8 cellular contexts compared by ENCODE assay signal in genomic region chr12:107091989-107092641, GRCh38. TPM values are rescaled to one million over a fixed set of nuclear protein-coding genes. Genes with fewer than 3 reads are reported as not detected.
DNase-seq lines count a peak whose midpoint lies in the region; ATAC-seq and TF ChIP-seq lines count a peak whose summit lies in the region.

No MANE protein-coding gene starts in this region.

- no peak for ATAC-seq in GM21526 (IDR thresholded peaks at IDR 0.05; ENCODE audit: low FRiP score, unreplicated experiment)

- in situ Hi-C loops in T47D (cut with HindIII; ENCODE audit: low pct_unique_long_range_greater_than_20kb, low sequenced_read_pairs) = no loop called here

- H3K9ac ChIP-seq in Karpas-422 (ENCODE audit: low read length) (no peak overlapping the region), iPS-18a (ENCODE audit: low read length) (peak overlapping the region; percentile 85)

- H2AFZ ChIP-seq in Karpas-422 (ENCODE audit: low read length) (no peak overlapping the region), OCI-LY7 (ENCODE audit: low read length) (no peak overlapping the region)

- TF ChIP-seq CTCF in OCI-LY7 (conservative IDR thresholded peaks at IDR 0.05; ENCODE audit: low read length) = peak; percentile 65

- intact Hi-C loops in OCI-LY7 (cut with micrococcal nuclease; ENCODE audit: unreplicated experiment) = no loop called here

- peak; percentile 26 to 30 for DNase-seq in activated CD4-positive, alpha-beta T cell treated with anti-CD3 and anti-CD28 coated beads for 4 hours
- DNase-seq in activated CD4-positive, alpha-beta T cell treated with anti-CD3 and anti-CD28 coated beads for 1 hour = no peak
- DNase-seq in Karpas-422 (peak; percentile 78), OCI-LY7 (ENCODE audit: low spot score) (peak; percentile 20), T47D (ENCODE audit: low read depth in 1 of 2, low spot score in 1 of 2) (peak; percentile 58 to 96), skeletal muscle cell (ENCODE audit: low read depth) (peak; percentile 84)

- H3K4me1 ChIP-seq in Karpas-422 (ENCODE audit: low read length) (no peaks in the 10 kb centered on the region), OCI-LY7 (ENCODE audit: insufficient read depth, low read length, poor library complexity, severe bottlenecking) (no peaks in the 10 kb centered on the region), iPS-18a (ENCODE audit: control insufficient read depth, low read depth, low read length) (peaks cover 14% of the 10 kb centered on the region)

- H3K27me3 ChIP-seq in Karpas-422 (ENCODE audit: low read length) = no peaks in the 10 kb centered on the region; the same call in 1 of the 2 replicates
- H3K27me3 ChIP-seq in iPS-18a (ENCODE audit: control insufficient read depth, insufficient read depth, low read length) = no peaks in the 10 kb centered on the region

- H3K36me3 ChIP-seq in Karpas-422 (ENCODE audit: insufficient read depth, low read length) (no peaks in the 10 kb centered on the region), OCI-LY7 (ENCODE audit: insufficient read depth, low read length) (no peaks in the 10 kb centered on the region), iPS-18a (ENCODE audit: control insufficient read depth, low read depth, low read length) (no peaks in the 10 kb centered on the region)

- H3K27ac ChIP-seq in Karpas-422 (ENCODE audit: low read length) (no peak overlapping the region), OCI-LY7 (ENCODE audit: low read depth, low read length, poor library complexity, severe bottlenecking) (no peak overlapping the region), iPS-18a (ENCODE audit: low read length) (no peak overlapping the region)

- H3K4me2 ChIP-seq in Karpas-422 (ENCODE audit: low read depth, low read length, poor library complexity, severe bottlenecking) (no peak overlapping the region), OCI-LY7 (ENCODE audit: low read length) (no peak overlapping the region)

- H3K4me3 ChIP-seq in Karpas-422 (ENCODE audit: low read length) (no peak overlapping the region), OCI-LY7 (ENCODE audit: low read depth, low read length, poor library complexity, severe bottlenecking) (no peak overlapping the region), iPS-18a (ENCODE audit: low read length) (peak overlapping the region; percentile 74), skeletal muscle cell (ENCODE audit: low read depth, low read length) (peak overlapping the region; percentile 91)

- BruUV-seq in OCI-LY7 (replicated peaks; lab: Mats Ljungman, UMichigan) = no TSS peak

- H3K79me2 ChIP-seq in Karpas-422 (ENCODE audit: low read length) (no peaks in the 10 kb centered on the region), OCI-LY7 (ENCODE audit: insufficient read depth, low read depth, low read length) (no peaks in the 10 kb centered on the region)

- H3K9me3 ChIP-seq in Karpas-422 (ENCODE audit: low read length) = 0 out of 2 replicates have a peak, but pooled peaks cover 3% of the 10 kb centered on the region
- H3K9me3 ChIP-seq in OCI-LY7 (ENCODE audit: low read length) = no peaks in the 10 kb centered on the region
- peaks cover 5% of the 10 kb centered on the region for H3K9me3 ChIP-seq in iPS-18a (ENCODE audit: control insufficient read depth, low read depth, low read length)

- H4K20me1 ChIP-seq in Karpas-422 (ENCODE audit: insufficient read depth, low read depth, low read length) (no peaks in the 10 kb centered on the region), OCI-LY7 (ENCODE audit: insufficient read depth, low read length) (no peaks in the 10 kb centered on the region)

- CTCF ChIA-PET in OCI-LY7 (lab: Charles Lee; ENCODE audit: unreplicated experiment) = no interaction called here

- H3K9me2 ChIP-seq in Karpas-422 (replicated peaks; ENCODE audit: insufficient read depth, low read length) (no peaks in the 10 kb centered on the region; the same call in 1 of the 2 replicates), OCI-LY7 (ENCODE audit: insufficient read depth, low read length) (no peaks in the 10 kb centered on the region)

- POLR2A ChIA-PET in OCI-LY7 (lab: Charles Lee) = no interaction called here

RNA-seq across cellular contexts. Expression of gene CRY1, which starts 1.2 kb away (rescaled TPM):
- total RNA-seq in Karpas-422 (2014; rRNA removed; shearing (Covaris generic); ENCODE audit: low replicate concordance) = not detected in 2 replicates
- total RNA-seq in OCI-LY7 (2014; rRNA removed; shearing (Covaris generic)) = not detected in 2 replicates
- not detected in 2 replicates for total RNA-seq in OCI-LY7 (2022)

Comparison
In these comparisons a context has a peak if more than half of its experiments do, and no peak if none do; other contexts are left out.
1. H3K4me3 ChIP-seq: peak in iPS-18a (single experiment) and skeletal muscle cell (single experiment); none in Karpas-422 (single experiment) and OCI-LY7 (single experiment).